ENCODE assay signal across 8 cellular contexts in genomic region chr9:136089697-136090045, GRCh38. TPM values are rescaled to one million over a fixed set of nuclear protein-coding genes. Genes with fewer than 3 reads are reported as not detected.
DNase-seq lines count a peak whose midpoint lies in the region; ATAC-seq and TF ChIP-seq lines count a peak whose summit lies in the region.

No MANE protein-coding gene starts in this region.

- no peak overlapping the region for H2AK9ac ChIP-seq in IMR-90 (replicated peaks; ENCODE audit: low read depth, low read length, poor library complexity)

- TF ChIP-seq POLR2A in IMR-90 (IDR thresholded peaks at IDR 0.05; ENCODE audit: low read depth, low read length), result no peak

- H3K14ac ChIP-seq in IMR-90 (replicated peaks; ENCODE audit: low read depth, low read length), result no peak overlapping the region

- no peak for ATAC-seq in IMR-90 (ENCODE audit: low read depth)
- no peak for ATAC-seq in HG03095 (IDR thresholded peaks at IDR 0.05; ENCODE audit: unreplicated experiment)

- no peak overlapping the region for H4K5ac ChIP-seq in IMR-90 (ENCODE audit: low read depth, low read length)

- WGBS in IMR-90 (ENCODE audit: extremely low coverage in 2 of 2, insufficient read length in 1 of 2), 2 experiments, result no CpG with 5 or more reads among the region's 3 CpGs

- no peaks in the 10 kb centered on the region for H3K36me3 ChIP-seq in CD8-positive, alpha-beta memory T cell (ENCODE audit: insufficient read depth, low read length)
- peaks cover 7% of the 10 kb centered on the region; the same call in 1 of the 2 replicates for H3K36me3 ChIP-seq in IMR-90 (ENCODE audit: control insufficient read depth, insufficient read depth, low read length)

- H3K4me3 Mint-ChIP-seq in CD8-positive, alpha-beta memory T cell, result peak overlapping the region in 2 of 7 donors; percentile 39 to 46
- peak overlapping the region in 4 of 5 experiments; percentile 12 to 50 (median 32) for H3K4me3 Mint-ChIP-seq in brain
- H3K4me3 Mint-ChIP-seq in nephron, result no peak overlapping the region

- no peak overlapping the region for H3K4me2 ChIP-seq in IMR-90 (ENCODE audit: low read depth, low read length)

- peaks cover 86% of the 10 kb centered on the region for H4K20me1 ChIP-seq in IMR-90 (ENCODE audit: insufficient read depth, low read length)

- peaks cover 5% of the 10 kb centered on the region for H3K9me1 ChIP-seq in IMR-90 (ENCODE audit: insufficient read depth, low read length)

- no peak overlapping the region for H2BK20ac ChIP-seq in IMR-90 (ENCODE audit: low read depth, low read length)

- H3K27me3 ChIP-seq in CD8-positive, alpha-beta memory T cell (ENCODE audit: insufficient read depth, low read length, poor library complexity, severe bottlenecking), result no peaks in the 10 kb centered on the region
- no peaks in the 10 kb centered on the region for H3K27me3 ChIP-seq in IMR-90 (ENCODE audit: control insufficient read depth, insufficient read depth, low read length)

- H2BK5ac ChIP-seq in IMR-90 (ENCODE audit: low read depth, low read length, poor library complexity, severe bottlenecking), result no peak overlapping the region

- H3K18ac ChIP-seq in IMR-90 (ENCODE audit: low read depth, low read length), result no peak overlapping the region

- no peak overlapping the region for H3K4ac ChIP-seq in IMR-90 (ENCODE audit: low read depth, low read length)

- H2AK5ac ChIP-seq in IMR-90 (ENCODE audit: low read depth, low read length), result no peak overlapping the region

- no peak overlapping the region for H3K4me3 ChIP-seq in CD8-positive, alpha-beta memory T cell (ENCODE audit: low read length)
- H3K4me3 ChIP-seq in IMR-90 (ENCODE audit: insufficient read depth, low read depth, low read length), result no peak overlapping the region

- peaks cover 15% of the 10 kb centered on the region for H3K4me1 ChIP-seq in CD8-positive, alpha-beta memory T cell (ENCODE audit: insufficient read depth, low read length)
- H3K4me1 ChIP-seq in IMR-90 (ENCODE audit: control insufficient read depth, insufficient read depth, low read length), result peaks cover 18% of the 10 kb centered on the region

- H3K23ac ChIP-seq in IMR-90 (ENCODE audit: low read depth, low read length), result no peak overlapping the region

- H3K9me3 Mint-ChIP-seq in CD8-positive, alpha-beta memory T cell, result no peaks in the 10 kb centered on the region
- no peaks in the 10 kb centered on the region for H3K9me3 Mint-ChIP-seq in brain
- no peaks in the 10 kb centered on the region for H3K9me3 Mint-ChIP-seq in nephron

- TF ChIP-seq CTCF in IMR-90 (conservative IDR thresholded peaks at IDR 0.05; ENCODE audit: low read depth, low read length) (peak; percentile 73), brain (conservative IDR thresholded peaks at IDR 0.05) (peak; percentile 53 to 65), nephron (IDR thresholded peaks at IDR 0.05; ENCODE audit: unreplicated experiment in 3 of 3) (peak; percentile 42 to 61 (median 46))

- H3K79me1 ChIP-seq in IMR-90 (ENCODE audit: low read depth in 1 of 2, low read length in 2 of 2), result peaks cover 3 to 67% of the 10 kb centered on the region in 2 experiments; a peak in 3 of 4 replicates

- no peak overlapping the region for H4K91ac ChIP-seq in IMR-90 (ENCODE audit: insufficient read depth, low read depth, low read length)

- no peak overlapping the region for H3K9ac ChIP-seq in IMR-90 (ENCODE audit: low read depth, low read length)

- CTCF ChIA-PET in CD8-positive, alpha-beta memory T cell (lab: Charles Lee), result interaction anchor here (0.6 to 6.0 kb wide), 9 partner anchors 10 to 177 kb away, joined by 3 to 81 read pairs (median 3); partner anchors contain the start of gene TMEM250
- CTCF ChIA-PET in IMR-90 (lab: Yijun Ruan, JAX), result interaction anchor here (0.6 to 1.9 kb wide), 6 partner anchors 18 to 610 kb away, joined by 3 to 6 read pairs (median 4); partner anchors contain the start of gene UBAC1

- no peak for DNase-seq in CD8-positive, alpha-beta memory T cell
- DNase-seq in IMR-90 (peak; percentile 39), NCI-H187 (lab: John Stamatoyannopoulos, UW) (no peak)
- no peak for DNase-seq in activated T-cell treated with anti-CD3 and anti-CD28 coated beads, Interleukin-2, amount 50 U/mL, for 48 hours
- no peak for DNase-seq in activated naive CD4-positive, alpha-beta T cell (lab: John Stamatoyannopoulos, UW)

- H2BK120ac ChIP-seq in IMR-90 (ENCODE audit: low read depth, low read length), result no peak overlapping the region

- H3K27ac Mint-ChIP-seq in CD8-positive, alpha-beta memory T cell, result peak overlapping the region in 7 of 8 donors; percentile 3 to 71 (median 42)
- peak overlapping the region; percentile 46 to 85 (median 74) for H3K27ac Mint-ChIP-seq in brain
- H3K27ac Mint-ChIP-seq in nephron, result peak overlapping the region in 1 of 3 experiments; percentile 19

- dilution Hi-C loops in IMR-90 (cut with HindIII; ENCODE audit: low sequenced_read_pairs, unreplicated experiment), result no loop called here

- H3K36me3 Mint-ChIP-seq in CD8-positive, alpha-beta memory T cell, result peaks cover 0 to 2% (median 0%) of the 10 kb centered on the region in 3 donors
- no peaks in the 10 kb centered on the region for H3K36me3 Mint-ChIP-seq in brain
- no peaks in the 10 kb centered on the region for H3K36me3 Mint-ChIP-seq in nephron (ENCODE audit: low read depth)

- POLR2A ChIA-PET in CD8-positive, alpha-beta memory T cell (lab: Charles Lee), result interaction anchor here (0.5 to 1.1 kb wide), 4 partner anchors 28 to 185 kb away, joined by 3 to 5 read pairs (median 4); no protein-coding TSS in a partner anchor
- POLR2A ChIA-PET in IMR-90 (lab: Charles Lee; ENCODE audit: unreplicated experiment), result interaction anchor here (0.6 kb wide), 2 partner anchors 34 to 38 kb away, joined by 3 to 8 read pairs; no protein-coding TSS in a partner anchor

- H3K27me3 Mint-ChIP-seq in CD8-positive, alpha-beta memory T cell, result no peaks in the 10 kb centered on the region
- no peaks in the 10 kb centered on the region for H3K27me3 Mint-ChIP-seq in brain
- H3K27me3 Mint-ChIP-seq in nephron (ENCODE audit: low read depth), result no peaks in the 10 kb centered on the region

- H3K56ac ChIP-seq in IMR-90 (ENCODE audit: extremely low read depth, insufficient read depth, low read length), result no peak overlapping the region

- no peaks in the 10 kb centered on the region for H3K9me3 ChIP-seq in CD8-positive, alpha-beta memory T cell (ENCODE audit: low read length)
- no peaks in the 10 kb centered on the region for H3K9me3 ChIP-seq in IMR-90 (ENCODE audit: control insufficient read depth, insufficient read depth, low read length)

- BruUV-seq in IMR-90 (replicated peaks; lab: Mats Ljungman, UMichigan), result no TSS peak

- in situ Hi-C loops in IMR-90 (cut with MboI; ENCODE audit: low sequenced_read_pairs), result no loop called here

- no peak overlapping the region for H3K27ac ChIP-seq in CD8-positive, alpha-beta memory T cell (ENCODE audit: low read depth, low read length)
- no peak overlapping the region for H3K27ac ChIP-seq in IMR-90 (ENCODE audit: insufficient read depth, low read length)

- H2AFZ ChIP-seq in IMR-90 (replicated peaks; ENCODE audit: low read length, poor library complexity), result no peak overlapping the region

- H4K8ac ChIP-seq in IMR-90 (ENCODE audit: low read depth in 2 of 2, low read length in 2 of 2), result no peak overlapping the region

- TF ChIP-seq RAD21 in IMR-90 (IDR thresholded peaks at IDR 0.05; ENCODE audit: low read length), result peak; percentile 79

- H2BK15ac ChIP-seq in IMR-90 (ENCODE audit: low read depth, low read length), result no peak overlapping the region

- H3K4me1 Mint-ChIP-seq in CD8-positive, alpha-beta memory T cell, result peaks cover 16 to 51% (median 16%) of the 10 kb centered on the region in 3 donors
- H3K4me1 Mint-ChIP-seq in brain (peaks cover 60% of the 10 kb centered on the region), nephron (peaks cover 19% of the 10 kb centered on the region)

- intact Hi-C loops in IMR-90 (cut with micrococcal nuclease), result loop anchor here (1.0 kb wide), 1 partner anchor 34 kb away; no protein-coding TSS in a partner anchor

TF ChIP-seq in IMR-90, 13 proteins besides CTCF, POLR2A, EP300 and RAD21 (continues in another document):
- TF ChIP-seq BHLHE40 (IDR thresholded peaks at IDR 0.05; ENCODE audit: low read depth, low read length) (no peak), CHD1 (IDR thresholded peaks at IDR 0.05; ENCODE audit: low read depth, low read length) (no peak), ELK1 (IDR thresholded peaks at IDR 0.05; ENCODE audit: borderline replicate concordance, low read depth, low read length) (no peak), USF2 (IDR thresholded peaks at IDR 0.05; ENCODE audit: low read depth, low read length) (no peak), SMC3 (IDR thresholded peaks at IDR 0.05; ENCODE audit: low read depth, low read length) (peak; percentile 84), MAZ (IDR thresholded peaks at IDR 0.05; ENCODE audit: borderline replicate concordance, low read depth, low read length) (no peak)

RNA-seq across cellular contexts. Expression of gene NACC2, which starts 5.4 kb away (rescaled TPM):
- 1 to 10 TPM; 9.0 to 9.1 TPM for total RNA-seq in CD8-positive, alpha-beta memory T cell
- 2.9 TPM for polyA plus RNA-seq in CD8-positive, alpha-beta memory T cell
- total RNA-seq in IMR-90 (2012; rRNA removed), result 7.9 and 11.1 TPM in 2 replicates
- polyA plus RNA-seq in IMR-90 (2012; rRNA removed) (19.0 and 21.2 TPM in 2 replicates), brain (ENCODE audit: insufficient read depth, low read depth, low replicate concordance) (20.6 TPM)
- polyA plus RNA-seq in IMR-90 (2012; cell fraction: cytosol; rRNA removed), result 16.0 and 22.9 TPM in 2 replicates
- 27.3 and 39.1 TPM in 2 replicates for polyA plus RNA-seq in IMR-90 (2012; cell fraction: nucleus; rRNA removed; ENCODE audit: low replicate concordance)

RNA-seq across cellular contexts. Expression of gene TMEM250, which starts 29.0 kb away (rescaled TPM):
- total RNA-seq in CD8-positive, alpha-beta memory T cell, result 10 to 100 TPM; 46.4 to 50.2 TPM
- polyA plus RNA-seq in CD8-positive, alpha-beta memory T cell, result 74.9 TPM
- total RNA-seq in IMR-90 (2012; rRNA removed), result 12.5 and 14.0 TPM in 2 replicates
- 17.5 and 18.6 TPM in 2 replicates for polyA plus RNA-seq in IMR-90 (2012; rRNA removed)
- 29.9 and 32.6 TPM in 2 replicates for polyA plus RNA-seq in IMR-90 (2012; cell fraction: cytosol; rRNA removed)
- 12.4 and 30.2 TPM in 2 replicates for polyA plus RNA-seq in IMR-90 (2012; cell fraction: nucleus; rRNA removed; ENCODE audit: low replicate concordance)
- polyA plus RNA-seq in brain (ENCODE audit: insufficient read depth, low read depth, low replicate concordance), result 36.6 TPM

Comparison
In these comparisons a context has a peak if more than half of its experiments do, and no peak if none do; other contexts are left out.
1. H3K4me3 Mint-ChIP-seq: peak in brain (4 of 5); none in nephron (0 of 3).
2. Peak in every context shown above with its lines, with median percentiles within 50 percentile points of each other: CTCF ChIP-seq.